1 cellular context compared by ENCODE assay signal in genomic region chr10:69908071-69908470, GRCh38.
TF ChIP-seq lines count a peak whose summit lies in the region.

No MANE protein-coding gene starts in this region.

TF ChIP-seq in H1, 55 proteins besides CTCF, POLR2A, EP300 and RAD21 (continued from another document):
- TF ChIP-seq CHD7 (IDR thresholded peaks at IDR 0.05; ENCODE audit: insufficient replicate concordance, low read length) = no peak
- no peak for TF ChIP-seq BRCA1 (IDR thresholded peaks at IDR 0.05; ENCODE audit: low read depth, low read length)
- TF ChIP-seq POLR2AphosphoS5 (IDR thresholded peaks at IDR 0.05; ENCODE audit: low read depth, low read length) = no peak
- no peak for TF ChIP-seq YY1 (IDR thresholded peaks at IDR 0.05; ENCODE audit: low read depth, low read length)
- TF ChIP-seq CREB1 (IDR thresholded peaks at IDR 0.05) = no peak
- TF ChIP-seq TEAD4 (IDR thresholded peaks at IDR 0.05; ENCODE audit: low read depth, low read length) = no peak
- no peak for TF ChIP-seq ASH2L (IDR thresholded peaks at IDR 0.05; ENCODE audit: low read length)
- TF ChIP-seq E2F6 (IDR thresholded peaks at IDR 0.05) = no peak
- no peak for TF ChIP-seq FOSL1 (IDR thresholded peaks at IDR 0.05; ENCODE audit: insufficient read depth, low read depth, low read length)
- no peak for TF ChIP-seq POU5F1 (IDR thresholded peaks at IDR 0.05; ENCODE audit: low read depth, low read length)
